Comparison of ENCODE assay signal across 1 cellular context in the genomic region with DNA sequence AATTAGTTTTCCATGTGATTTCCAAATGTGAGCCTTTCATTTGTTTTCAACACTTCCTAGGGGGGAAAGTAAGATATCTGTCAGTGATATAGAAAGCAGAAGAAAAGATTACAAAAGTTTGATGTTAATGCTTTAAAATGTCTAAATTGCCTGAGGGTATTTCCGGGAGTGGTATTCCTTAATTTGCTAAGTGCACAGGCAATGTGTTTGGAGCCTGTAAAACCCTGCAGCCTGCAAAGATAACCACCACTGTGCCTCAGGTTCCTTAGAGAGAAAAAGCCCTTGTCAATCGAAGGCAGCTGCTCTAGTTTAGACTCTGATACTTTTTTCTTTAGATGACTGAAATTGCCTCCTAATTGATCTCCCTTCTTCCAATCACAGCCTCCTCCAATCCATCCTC.
TF ChIP-seq lines count a peak whose summit lies in the region.

No MANE protein-coding gene starts in this region.

TF ChIP-seq in HEK293, 187 proteins besides CTCF, POLR2A, EP300 and RAD21 (continued from another document):
- TF ChIP-seq, protein P1, sequence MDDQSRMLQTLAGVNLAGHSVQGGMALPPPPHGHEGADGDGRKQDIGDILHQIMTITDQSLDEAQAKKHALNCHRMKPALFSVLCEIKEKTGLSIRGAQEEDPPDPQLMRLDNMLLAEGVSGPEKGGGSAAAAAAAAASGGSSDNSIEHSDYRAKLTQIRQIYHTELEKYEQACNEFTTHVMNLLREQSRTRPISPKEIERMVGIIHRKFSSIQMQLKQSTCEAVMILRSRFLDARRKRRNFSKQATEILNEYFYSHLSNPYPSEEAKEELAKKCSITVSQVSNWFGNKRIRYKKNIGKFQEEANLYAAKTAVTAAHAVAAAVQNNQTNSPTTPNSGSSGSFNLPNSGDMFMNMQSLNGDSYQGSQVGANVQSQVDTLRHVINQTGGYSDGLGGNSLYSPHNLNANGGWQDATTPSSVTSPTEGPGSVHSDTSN (CRISPR knock-in tag; IDR thresholded peaks at IDR 0.05) = no peak
- TF ChIP-seq, protein P2, sequence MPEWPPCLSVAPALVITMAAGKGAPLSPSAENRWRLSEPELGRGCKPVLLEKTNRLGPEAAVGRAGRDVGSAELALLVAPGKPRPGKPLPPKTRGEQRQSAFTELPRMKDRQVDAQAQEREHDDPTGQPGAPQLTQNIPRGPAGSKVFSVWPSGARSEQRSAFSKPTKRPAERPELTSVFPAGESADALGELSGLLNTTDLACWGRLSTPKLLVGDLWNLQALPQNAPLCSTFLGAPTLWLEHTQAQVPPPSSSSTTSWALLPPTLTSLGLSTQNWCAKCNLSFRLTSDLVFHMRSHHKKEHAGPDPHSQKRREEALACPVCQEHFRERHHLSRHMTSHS (tag by site-specific recombination; IDR thresholded peaks at IDR 0.05) = no peak
- TF ChIP-seq WT1 (tag by site-specific recombination; IDR thresholded peaks at IDR 0.05) (peak; percentile 42; the same call in 1 of the 2 replicates), ZNF223 (tag by site-specific recombination; IDR thresholded peaks at IDR 0.05) (no peak), ZNF350 (tag by site-specific recombination; IDR thresholded peaks at IDR 0.05) (no peak), GLIS1 (tag by site-specific recombination; IDR thresholded peaks at IDR 0.05) (peak; percentile 78), GFI1B (tag by site-specific recombination; IDR thresholded peaks at IDR 0.05) (no peak), ZNF114 (tag by site-specific recombination; IDR thresholded peaks at IDR 0.05) (no peak), ZNF830 (tag by site-specific recombination; IDR thresholded peaks at IDR 0.05; ENCODE audit: low read depth) (no peak)
- TF ChIP-seq, protein P3, sequence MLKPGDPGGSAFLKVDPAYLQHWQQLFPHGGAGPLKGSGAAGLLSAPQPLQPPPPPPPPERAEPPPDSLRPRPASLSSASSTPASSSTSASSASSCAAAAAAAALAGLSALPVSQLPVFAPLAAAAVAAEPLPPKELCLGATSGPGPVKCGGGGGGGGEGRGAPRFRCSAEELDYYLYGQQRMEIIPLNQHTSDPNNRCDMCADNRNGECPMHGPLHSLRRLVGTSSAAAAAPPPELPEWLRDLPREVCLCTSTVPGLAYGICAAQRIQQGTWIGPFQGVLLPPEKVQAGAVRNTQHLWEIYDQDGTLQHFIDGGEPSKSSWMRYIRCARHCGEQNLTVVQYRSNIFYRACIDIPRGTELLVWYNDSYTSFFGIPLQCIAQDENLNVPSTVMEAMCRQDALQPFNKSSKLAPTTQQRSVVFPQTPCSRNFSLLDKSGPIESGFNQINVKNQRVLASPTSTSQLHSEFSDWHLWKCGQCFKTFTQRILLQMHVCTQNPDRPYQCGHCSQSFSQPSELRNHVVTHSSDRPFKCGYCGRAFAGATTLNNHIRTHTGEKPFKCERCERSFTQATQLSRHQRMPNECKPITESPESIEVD (tag by site-specific recombination; IDR thresholded peaks at IDR 0.05) = peak; percentile 52
